ENCODE assay signal across 19 cellular contexts in genomic region chr16:86287641-86288201, GRCh38.
DNase-seq lines count a peak whose midpoint lies in the region; ATAC-seq, FAIRE-seq and TF ChIP-seq lines count a peak whose summit lies in the region.
"Had no signal": no experiment of that assay in that cellular context is flagged by ENCODE, and none has a peak within 500 bp of the region (broad histone marks: within the 10 kb centered on the region; RNA-seq: fewer than 3 reads in every experiment).

No MANE protein-coding gene starts in this region.

- TF ChIP-seq RAD21 in H1 (IDR thresholded peaks at IDR 0.05 in 1 of 2, conservative IDR thresholded peaks at IDR 0.05 in 1 of 2; ENCODE audit: low read depth in 2 of 2, low read length in 2 of 2): no peak

- peak overlapping the region; percentile 73 to 91 for H3K4me2 ChIP-seq in H1 (ENCODE audit: insufficient read depth in 1 of 2, low read depth in 2 of 2, low read length in 2 of 2)
- peak overlapping the region; percentile 91 for H3K4me2 ChIP-seq in smooth muscle cell

- intact Hi-C loops in posterior vena cava (cut with DNase I): no loop called here

- no peak overlapping the region for H3K14ac ChIP-seq in H1 (ENCODE audit: insufficient read length)

- no peak overlapping the region for H3K56ac ChIP-seq in H1 (replicated peaks; ENCODE audit: insufficient read length, low read depth, low read length)

- TF ChIP-seq CTCF in H1 (IDR thresholded peaks at IDR 0.05; ENCODE audit: control extremely low read depth in 1 of 3, insufficient read depth in 1 of 3, low read depth in 1 of 3, low read length in 3 of 3) (no peak), smooth muscle cell (IDR thresholded peaks at IDR 0.05; ENCODE audit: borderline replicate concordance, insufficient read depth, poor library complexity, severe bottlenecking) (no peak)

- no peak overlapping the region for H4K5ac ChIP-seq in H1 (ENCODE audit: insufficient read length, low read depth, low read length)

- no peak overlapping the region for H3K4me3 Mint-ChIP-seq in effector memory CD8-positive, alpha-beta T cell

- H4K8ac ChIP-seq in H1 (ENCODE audit: extremely low read depth, insufficient read depth, low read length): no peak overlapping the region

- H2AFZ ChIP-seq in H1 (ENCODE audit: low read length): no peak overlapping the region
- no peak overlapping the region for H2AFZ ChIP-seq in smooth muscle cell (ENCODE audit: low read depth)

- TF ChIP-seq POLR2A in H1 (IDR thresholded peaks at IDR 0.05; ENCODE audit: control extremely low read depth in 1 of 2, low read depth in 2 of 2, low read length in 2 of 2): no peak

- H2BK15ac ChIP-seq in H1 (ENCODE audit: low read length): no peak overlapping the region

- H3K27ac Mint-ChIP-seq in effector memory CD8-positive, alpha-beta T cell: no peak overlapping the region

- peaks cover 12% of the 10 kb centered on the region; the same call in 1 of the 2 replicates for H3K23me2 ChIP-seq in H1 (ENCODE audit: low read depth, low read length)

- H3K4me1 Mint-ChIP-seq in effector memory CD8-positive, alpha-beta T cell (ENCODE audit: low read depth in 2 of 2): no peaks in the 10 kb centered on the region

- no peak overlapping the region for H3K23ac ChIP-seq in H1 (ENCODE audit: insufficient read length)

- H3K36me3 Mint-ChIP-seq in effector memory CD8-positive, alpha-beta T cell (ENCODE audit: insufficient read depth): no peaks in the 10 kb centered on the region

- H3K9me3 ChIP-seq in H1 (ENCODE audit: insufficient read depth in 2 of 2, low read depth in 1 of 2, low read length in 1 of 2) (no peaks in the 10 kb centered on the region), iPS-20b (ENCODE audit: insufficient read depth, low read depth, low read length) (no peaks in the 10 kb centered on the region), smooth muscle cell (replicated peaks; ENCODE audit: low read depth) (no peaks in the 10 kb centered on the region)

- H3K27me3 Mint-ChIP-seq in effector memory CD8-positive, alpha-beta T cell: peaks cover 60 to 93% of the 10 kb centered on the region in 2 donors

- DNase-seq in H7 (peak; percentile 51), H1 (ENCODE audit: low read depth in 1 of 2, low spot score in 2 of 2) (peak in 1 of 2 experiments; percentile 45), smooth muscle cell (lab: John Stamatoyannopoulos, UW; ENCODE audit: unreplicated experiment) (no peak), NCI-H526 (lab: John Stamatoyannopoulos, UW) (no peak), posterior vena cava (ENCODE audit: low spot score) (no peak)
- no peak for DNase-seq in effector memory CD8-positive, alpha-beta T cell
- DNase-seq: EL, NCI-H1436 treated with DMSO at 0.1 percent for 48 hours, NCI-H2081 treated with DMSO at 0.1 percent for 48 hours, NCI-H524 treated with DMSO at 0.1 percent for 48 hours, OCI-M1, RPMI8226 had no signal

- H3K9ac ChIP-seq in H1 (replicated peaks in 1 of 4; ENCODE audit: extremely low read depth in 1 of 4, low read depth in 3 of 4, low read length in 3 of 4) (no peak overlapping the region), iPS-20b (ENCODE audit: low read depth, low read length) (no peak overlapping the region), smooth muscle cell (ENCODE audit: low read depth) (no peak overlapping the region)

- no peak overlapping the region for H2BK5ac ChIP-seq in H1 (ENCODE audit: low read depth, low read length)

- H4K91ac ChIP-seq in H1 (replicated peaks; ENCODE audit: insufficient read length, low read length): no peak overlapping the region

- H2AK5ac ChIP-seq in H1 (ENCODE audit: low read depth, low read length): no peak overlapping the region

- peak overlapping the region; percentile 75; the same call in 1 of the 2 replicates for H3K18ac ChIP-seq in H1 (ENCODE audit: extremely low read depth, low read length)

- peak overlapping the region; percentile 54 for H3K4me3 ChIP-seq in H7 (ENCODE audit: insufficient read depth, low read depth, low read length)
- peak overlapping the region; percentile 18 to 62 (median 46); a peak in 7 of 8 replicates for H3K4me3 ChIP-seq in H1 (ENCODE audit: extremely low read depth in 1 of 4, insufficient read depth in 2 of 4, low read depth in 3 of 4, low read length in 4 of 4)
- peak overlapping the region; percentile 64; the same call in 1 of the 2 replicates for H3K4me3 ChIP-seq in iPS-20b (ENCODE audit: low read length)
- peak overlapping the region; percentile 36 for H3K4me3 ChIP-seq in smooth muscle cell
- H3K4me3 ChIP-seq: K562 had no signal

- TF ChIP-seq EP300 in H1 (IDR thresholded peaks at IDR 0.05; ENCODE audit: borderline replicate concordance in 1 of 2, low read depth in 2 of 2, low read length in 2 of 2): no peak

- 3% methylated on average over 8 of the region's 8 CpGs; no CpG with 5 or more reads in 1 of the 2 experiments for WGBS in H1 (ENCODE audit: extremely low coverage in 1 of 2, insufficient coverage in 1 of 2, insufficient read length in 1 of 2, insufficient replicate concordance in 2 of 2, low coverage in 1 of 2, low lambda C conversion rate in 2 of 2, missing lambda C conversion rate in 1 of 2), 2 experiments
- 11% methylated on average over 8 of the region's 8 CpGs for WGBS in smooth muscle cell (ENCODE audit: low lambda C conversion rate)

- peak overlapping the region; percentile 50; the same call in 1 of the 2 replicates for H2BK12ac ChIP-seq in H1 (ENCODE audit: low read depth, low read length)

- ATAC-seq in HG03565 (IDR thresholded peaks at IDR 0.05; ENCODE audit: unreplicated experiment): no peak
- no peak for ATAC-seq in effector memory CD8-positive, alpha-beta T cell (replicated peaks)
- ATAC-seq: HCT116, K562 had no signal

- H3K79me1 ChIP-seq in H1 (ENCODE audit: low read depth, low read length): no peaks in the 10 kb centered on the region

- H3K4ac ChIP-seq in H1 (replicated peaks; ENCODE audit: insufficient read length, low read depth, low read length): no peak overlapping the region

- H2BK120ac ChIP-seq in H1 (replicated peaks; ENCODE audit: low read depth, low read length): no peak overlapping the region

- H4K20me1 ChIP-seq in H1 (replicated peaks in 1 of 2; ENCODE audit: control insufficient read depth in 1 of 2, insufficient read depth in 2 of 2, low read length in 2 of 2): no peaks in the 10 kb centered on the region
- no peaks in the 10 kb centered on the region for H4K20me1 ChIP-seq in smooth muscle cell (ENCODE audit: low read depth)

- H3K9me3 Mint-ChIP-seq in effector memory CD8-positive, alpha-beta T cell: no peaks in the 10 kb centered on the region

- H3F3A ChIP-seq in smooth muscle cell (ENCODE audit: low read depth): no peaks in the 10 kb centered on the region

- H3K4me1 ChIP-seq in H1 (replicated peaks in 1 of 4; ENCODE audit: control insufficient read depth in 3 of 4, insufficient read depth in 4 of 4, low read length in 3 of 4): peaks cover 6 to 32% (median 17%) of the 10 kb centered on the region in 4 experiments
- peaks cover 16% of the 10 kb centered on the region; the same call in 1 of the 2 replicates for H3K4me1 ChIP-seq in iPS-20b (ENCODE audit: insufficient read depth, low read length)
- peaks cover 6% of the 10 kb centered on the region for H3K4me1 ChIP-seq in smooth muscle cell (ENCODE audit: low read depth)

- H3K36me3 ChIP-seq in H7 (replicated peaks; ENCODE audit: control insufficient read depth, insufficient read depth, low read length) (no peaks in the 10 kb centered on the region), H1 (ENCODE audit: control insufficient read depth in 2 of 4, insufficient read depth in 4 of 4, low read length in 3 of 4) (no peaks in the 10 kb centered on the region), iPS-20b (ENCODE audit: insufficient read depth, low read depth, low read length) (no peaks in the 10 kb centered on the region), smooth muscle cell (ENCODE audit: low read depth) (no peaks in the 10 kb centered on the region)

- H3K79me2 ChIP-seq in H1 (ENCODE audit: control insufficient read depth in 1 of 2, insufficient read depth in 2 of 2, low read length in 2 of 2): no peaks in the 10 kb centered on the region
- H3K79me2 ChIP-seq in smooth muscle cell (ENCODE audit: low read depth): no peaks in the 10 kb centered on the region

- POLR2A ChIA-PET in H1 (lab: Charles Lee; ENCODE audit: partially characterized antibody): interaction anchor here (1.1 to 2.7 kb wide), 2 partner anchors 11 to 47 kb away, joined by 4 to 9 read pairs; no protein-coding TSS in a partner anchor

- H2BK20ac ChIP-seq in H1 (ENCODE audit: low read length): no peak overlapping the region

- H3K27ac ChIP-seq in H1 (ENCODE audit: low read depth, low read length) (no peak overlapping the region), iPS-20b (ENCODE audit: low read length) (no peak overlapping the region), smooth muscle cell (ENCODE audit: low read depth) (no peak overlapping the region)
- H3K27ac ChIP-seq: C4-2B had no signal

- FAIRE-seq in H1 (lab: Jason Lieb, UNC): no peak
- FAIRE-seq: A204.1, GM18507, K562 had no signal

- CTCF ChIA-PET in H1 (lab: Charles Lee; ENCODE audit: partially characterized antibody): interaction anchor here (1.2 to 1.3 kb wide), 2 partner anchors 10 to 230 kb away, joined by 3 read pairs; no protein-coding TSS in a partner anchor

- peaks cover 76% of the 10 kb centered on the region for H3K27me3 ChIP-seq in H7 (ENCODE audit: control insufficient read depth, insufficient read depth, low read length)
- H3K27me3 ChIP-seq in H1 (replicated peaks in 1 of 4; ENCODE audit: control insufficient read depth in 3 of 4, extremely low read depth in 1 of 4, insufficient read depth in 3 of 4, low read length in 3 of 4): peaks cover 45 to 83% (median 78%) of the 10 kb centered on the region in 4 experiments
- H3K27me3 ChIP-seq in iPS-20b (ENCODE audit: insufficient read depth, low read length): peaks cover 99% of the 10 kb centered on the region
- peaks cover 78% of the 10 kb centered on the region for H3K27me3 ChIP-seq in smooth muscle cell (ENCODE audit: low read depth)

TF ChIP-seq in H1, 55 proteins besides CTCF, POLR2A, EP300 and RAD21 (continues in another document):
- TF ChIP-seq POLR2AphosphoS5 (IDR thresholded peaks at IDR 0.05; ENCODE audit: low read depth, low read length): no peak
- TF ChIP-seq PHF8 (conservative IDR thresholded peaks at IDR 0.05; ENCODE audit: low read depth, low read length): no peak
- no peak for TF ChIP-seq RFX5 (IDR thresholded peaks at IDR 0.05; ENCODE audit: borderline replicate concordance, low read depth, low read length)
- no peak for TF ChIP-seq BACH1 (IDR thresholded peaks at IDR 0.05; ENCODE audit: low read length)
- TF ChIP-seq RBBP5 (IDR thresholded peaks at IDR 0.05; ENCODE audit: borderline replicate concordance, low read depth, low read length): no peak
- TF ChIP-seq SRF (IDR thresholded peaks at IDR 0.05; ENCODE audit: low read depth, low read length): no peak
- no peak for TF ChIP-seq CBX8 (IDR thresholded peaks at IDR 0.05; ENCODE audit: borderline replicate concordance, low read depth, low read length)
